8 cellular contexts compared by ENCODE assay signal in the genomic region with DNA sequence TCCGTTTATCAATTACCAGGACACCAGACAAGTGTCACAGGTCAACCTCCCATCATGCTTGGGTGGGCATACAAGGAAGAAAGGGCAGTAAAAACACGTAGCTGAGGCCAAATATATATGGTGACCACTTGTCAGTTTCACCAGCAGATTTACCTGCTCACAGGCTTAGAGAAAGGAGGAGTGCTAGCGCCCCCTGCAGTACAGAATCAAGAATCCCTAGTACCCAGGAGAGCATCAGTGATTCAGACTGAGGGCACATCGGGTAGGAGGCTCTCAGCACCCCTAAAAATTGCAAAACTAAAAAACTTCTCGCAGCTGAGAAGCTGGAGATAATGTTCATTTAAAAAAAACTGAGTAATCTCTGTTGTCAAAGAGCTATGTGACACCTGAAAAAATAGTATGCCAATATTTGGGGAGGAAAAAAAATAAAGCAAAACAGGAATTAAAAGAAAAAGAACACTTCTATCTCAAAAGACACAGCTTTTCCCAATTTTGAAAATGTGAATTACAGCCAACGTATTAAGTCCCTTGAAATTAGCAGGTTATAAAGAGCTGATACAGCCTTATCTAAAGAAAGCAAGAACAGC. TPM values are rescaled to one million over a fixed set of nuclear protein-coding genes. Genes with fewer than 3 reads are reported as not detected.
DNase-seq lines count a peak whose midpoint lies in the region; ATAC-seq, FAIRE-seq and TF ChIP-seq lines count a peak whose summit lies in the region.

No MANE protein-coding gene starts in this region.

- 0 out of 2 replicates have a peak, but pooled peaks cover 3% of the 10 kb centered on the region for H3K9me3 ChIP-seq in DOHH2 (ENCODE audit: control insufficient read depth, insufficient read depth, low read length)
- no peaks in the 10 kb centered on the region for H3K9me3 ChIP-seq in mammary epithelial cell (replicated peaks; ENCODE audit: insufficient read depth, low read length)

- no peak overlapping the region for H2AK5ac ChIP-seq in mesendoderm (ENCODE audit: low read length)

- CTCF ChIA-PET in mammary epithelial cell (lab: Charles Lee; ENCODE audit: low non-redundant PET): interaction anchor here (0.7 kb wide), 2 partner anchors 60 to 355 kb away, joined by 3 to 4 read pairs; no protein-coding TSS in a partner anchor

- FAIRE-seq in RCC 7860 (lab: Jason Lieb, UNC): no peak

- H3K4me1 ChIP-seq in DOHH2 (ENCODE audit: control insufficient read depth, low read length): peaks cover 22% of the 10 kb centered on the region
- no peaks in the 10 kb centered on the region for H3K4me1 ChIP-seq in mammary epithelial cell (ENCODE audit: insufficient read depth, low read length)
- no peaks in the 10 kb centered on the region for H3K4me1 ChIP-seq in mesendoderm (ENCODE audit: control insufficient read depth, low read depth, low read length)

- no peaks in the 10 kb centered on the region for H3K27me3 ChIP-seq in DOHH2 (ENCODE audit: control insufficient read depth, low read length)
- peaks cover 2% of the 10 kb centered on the region for H3K27me3 ChIP-seq in mammary epithelial cell (ENCODE audit: insufficient read depth, low read length)
- no peaks in the 10 kb centered on the region for H3K27me3 ChIP-seq in mesendoderm (ENCODE audit: insufficient read depth, low read length, poor library complexity)

- H3K9ac ChIP-seq in mammary epithelial cell (ENCODE audit: insufficient read depth, low read length) (no peak overlapping the region), mesendoderm (ENCODE audit: low read length) (no peak overlapping the region)

- 13% methylated on average over 6 of the region's 6 CpGs for WGBS in mammary epithelial cell (ENCODE audit: low coverage, missing lambda C conversion rate)
- WGBS in mesendoderm (ENCODE audit: extremely low coverage, insufficient coverage, low lambda C conversion rate): no CpG with 5 or more reads among the region's 6 CpGs

- H3K79me1 ChIP-seq in mesendoderm (ENCODE audit: low read length): no peaks in the 10 kb centered on the region

- no peak overlapping the region for H2AFZ ChIP-seq in mammary epithelial cell (ENCODE audit: low read depth, low read length)

- ATAC-seq in GM19395 (IDR thresholded peaks at IDR 0.05; ENCODE audit: unreplicated experiment): peak; percentile 77
- no peak for ATAC-seq in HG03565 (IDR thresholded peaks at IDR 0.05; ENCODE audit: unreplicated experiment)

- no peak overlapping the region for H2BK15ac ChIP-seq in mesendoderm (replicated peaks; ENCODE audit: low read depth)

- no peak overlapping the region for H3K4me3 ChIP-seq in DOHH2 (ENCODE audit: low read length)
- H3K4me3 ChIP-seq in mammary epithelial cell (replicated peaks in 1 of 3; ENCODE audit: insufficient read depth in 1 of 3, low read depth in 2 of 3, low read length in 3 of 3): no peak overlapping the region
- H3K4me3 ChIP-seq in mesendoderm (ENCODE audit: low read length): no peak overlapping the region

- no peak overlapping the region for H4K5ac ChIP-seq in mesendoderm (ENCODE audit: low read length)

- no peaks in the 10 kb centered on the region for H3K9me2 ChIP-seq in DOHH2 (replicated peaks; ENCODE audit: control insufficient read depth, low read length)

- H3K79me2 ChIP-seq in DOHH2 (ENCODE audit: control insufficient read depth, low read length): no peaks in the 10 kb centered on the region
- H3K79me2 ChIP-seq in mammary epithelial cell (ENCODE audit: insufficient read depth, low read length): no peaks in the 10 kb centered on the region
- no peaks in the 10 kb centered on the region for H3K79me2 ChIP-seq in mesendoderm (ENCODE audit: control insufficient read depth, insufficient read depth, low read length)

- no peak overlapping the region for H2BK120ac ChIP-seq in mesendoderm (ENCODE audit: low read depth, low read length)

- TF ChIP-seq CTCF in DOHH2 (IDR thresholded peaks at IDR 0.05; ENCODE audit: low read depth, low read length, poor library complexity, severe bottlenecking): peak; percentile 84
- TF ChIP-seq CTCF in mammary epithelial cell (conservative IDR thresholded peaks at IDR 0.05 in 1 of 2, IDR thresholded peaks at IDR 0.05 in 1 of 2; ENCODE audit: extremely low read depth in 1 of 2, insufficient read depth in 1 of 2, low read depth in 1 of 2, low read length in 2 of 2): peak; percentile 73 to 77

- dilution Hi-C loops in mammary epithelial cell (cut with HindIII; ENCODE audit: low sequenced_read_pairs): loop anchor here (25.0 kb wide), 1 partner anchor 1382 kb away; no protein-coding TSS in a partner anchor

- no peak overlapping the region for H3K56ac ChIP-seq in mesendoderm (ENCODE audit: low read length)

- no peaks in the 10 kb centered on the region for H4K20me1 ChIP-seq in DOHH2 (ENCODE audit: control insufficient read depth, insufficient read depth, low read depth, low read length)
- H4K20me1 ChIP-seq in mammary epithelial cell (ENCODE audit: insufficient read depth, low read length): no peaks in the 10 kb centered on the region

- no peaks in the 10 kb centered on the region for H3F3A ChIP-seq in DOHH2 (ENCODE audit: control insufficient read depth, insufficient read depth)

- H3K18ac ChIP-seq in mesendoderm (ENCODE audit: low read length): no peak overlapping the region

- in situ Hi-C loops in mammary epithelial cell (cut with MboI; ENCODE audit: low sequenced_read_pairs in 2 of 2): loop anchor here (10.0 kb wide), 1 partner anchor 1385 kb away; no protein-coding TSS in a partner anchor

- H3K23ac ChIP-seq in mesendoderm (ENCODE audit: low read length): no peak overlapping the region

- H3K27ac ChIP-seq in DOHH2 (ENCODE audit: low read depth, low read length) (no peak overlapping the region), mammary epithelial cell (ENCODE audit: insufficient read depth, low read depth, low read length) (no peak overlapping the region), mesendoderm (ENCODE audit: low read depth, low read length) (no peak overlapping the region)

- H2BK5ac ChIP-seq in mesendoderm (ENCODE audit: low read length): no peak overlapping the region

- H3K4ac ChIP-seq in mesendoderm (ENCODE audit: low read depth, low read length): no peak overlapping the region

- intact Hi-C loops in mammary epithelial cell (cut with micrococcal nuclease): loop anchor here (2.0 to 10.0 kb wide), 3 partner anchors 419 to 895 kb away; partner anchors contain the start of gene CNTNAP4

- BruUV-seq in mammary epithelial cell (replicated peaks; lab: Mats Ljungman, UMichigan): no TSS peak

- H3K36me3 ChIP-seq in DOHH2 (ENCODE audit: control insufficient read depth, low read length) (no peaks in the 10 kb centered on the region), mammary epithelial cell (ENCODE audit: insufficient read depth, low read length) (no peaks in the 10 kb centered on the region), mesendoderm (ENCODE audit: control insufficient read depth, insufficient read depth, low read length) (no peaks in the 10 kb centered on the region)

- DNase-seq in HuH-7 (ENCODE audit: low spot score) (peak; percentile 54), RCC 7860 (ENCODE audit: low spot score) (peak; percentile 18), mammary epithelial cell (peak; percentile 28), mesendoderm (peak; percentile 68), epidermal melanocyte (ENCODE audit: insufficient read length, low spot score) (no peak)

- no peak overlapping the region for H4K8ac ChIP-seq in mesendoderm (ENCODE audit: low read depth, low read length)

- no peak overlapping the region for H3K4me2 ChIP-seq in DOHH2 (ENCODE audit: low read length)
- H3K4me2 ChIP-seq in mammary epithelial cell (ENCODE audit: insufficient read depth, low read depth, low read length): no peak overlapping the region
- no peak overlapping the region for H3K4me2 ChIP-seq in mesendoderm (ENCODE audit: low read length)

RNA-seq across cellular contexts. Expression of gene MON1B, which starts 21.2 kb away (rescaled TPM):
- total RNA-seq in mammary epithelial cell: 10 to 100 TPM; 22.3 to 54.7 TPM
- 23.2 TPM for polyA plus RNA-seq in mammary epithelial cell
- 29.0 TPM for polyA minus RNA-seq in mammary epithelial cell
- polyA plus RNA-seq in mesendoderm (2013, experiment 1 of 2): 15.6 TPM
- polyA plus RNA-seq in mesendoderm (2013, experiment 2 of 2): 15.6 TPM

RNA-seq across cellular contexts. Expression of gene SYCE1L, which starts 29.5 kb away (rescaled TPM):
- 10 to 100 TPM in 1 of 2 donors, under 1 TPM in 1; 0.33 to 10.6 TPM for total RNA-seq in mammary epithelial cell
- polyA plus RNA-seq in mammary epithelial cell: 0.48 TPM
- not detected for polyA minus RNA-seq in mammary epithelial cell
- polyA plus RNA-seq in mesendoderm (2013, experiment 1 of 2): 2.7 TPM
- 3.6 TPM for polyA plus RNA-seq in mesendoderm (2013, experiment 2 of 2)
